ENCODE assay signal across 21 cellular contexts in the genomic region with DNA sequence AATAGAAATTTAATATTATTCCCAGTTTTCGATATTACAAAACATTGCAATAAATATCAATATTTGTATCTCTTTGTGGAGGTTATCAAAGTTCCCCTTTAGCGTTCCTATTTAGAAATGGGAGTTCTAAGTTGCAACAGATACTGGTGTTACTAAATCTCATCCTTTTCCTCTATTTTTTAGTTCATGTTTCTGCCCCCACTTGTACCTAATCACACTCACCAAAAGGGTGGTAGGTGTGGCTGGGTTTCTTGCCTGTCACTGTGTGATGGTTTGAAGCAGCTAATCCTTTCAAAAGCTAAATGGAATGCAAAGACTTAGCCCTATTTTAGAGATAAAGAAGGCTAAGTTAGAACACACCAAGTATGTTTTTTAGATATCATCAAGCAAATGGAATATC.
"Had no signal": no experiment of that assay in that cellular context is flagged by ENCODE, and none has a peak within 500 bp of the region (broad histone marks: within the 10 kb centered on the region; RNA-seq: fewer than 3 reads in every experiment).

No MANE protein-coding gene starts in this region.

- H3K4me1 Mint-ChIP-seq: memory B cell had no signal

- H3K27me3 Mint-ChIP-seq: memory B cell had no signal

- H3K4me3 Mint-ChIP-seq: immature natural killer cell, memory B cell, mesothelial cell of epicardium, natural killer cell had no signal

- H3K36me3 Mint-ChIP-seq: immature natural killer cell, memory B cell, mesothelial cell of epicardium, natural killer cell had no signal

- H3K9me3 ChIP-seq: gastrocnemius medialis, left ventricle myocardium inferior, lower lobe of right lung, prostate gland, stomach, thoracic aorta, transverse colon had no signal

- H3K27ac Mint-ChIP-seq: memory B cell, mesothelial cell of epicardium had no signal

- DNase-seq: cortex of kidney; dorsolateral prefrontal cortex; effector CD8-positive, alpha-beta T cell; gastrocnemius medialis; immature natural killer cell; left cardiac atrium; left ventricle myocardium inferior; lower lobe of right lung; natural killer cell; retina; stimulated activated CD4-positive, alpha-beta T cell treated with anti-CD3 and anti-CD28 coated beads, Interleukin-2, amount 100 ng/mL, for 24 hours; stimulated activated naive CD4-positive, alpha-beta T cell; stomach; substantia nigra; transverse colon had no signal

- H3K27ac ChIP-seq: dorsolateral prefrontal cortex, gastrocnemius medialis, left ventricle myocardium inferior, lower lobe of right lung, parathyroid adenoma, prostate gland, stomach, thoracic aorta, transverse colon had no signal

- H3K4me3 ChIP-seq: dorsolateral prefrontal cortex, gastrocnemius medialis, left ventricle myocardium inferior, lower lobe of right lung, prostate gland, stomach, thoracic aorta, transverse colon had no signal

- H3K36me3 ChIP-seq: gastrocnemius medialis, left ventricle myocardium inferior, lower lobe of right lung, prostate gland, stomach, thoracic aorta, transverse colon had no signal

- H3K4me1 ChIP-seq: gastrocnemius medialis, left ventricle myocardium inferior, lower lobe of right lung, parathyroid adenoma, prostate gland, transverse colon had no signal

- H3K27me3 ChIP-seq: dorsolateral prefrontal cortex, gastrocnemius medialis, stomach, transverse colon had no signal

- ATAC-seq: gastrocnemius medialis, left cardiac atrium, lower lobe of right lung, natural killer cell, sciatic nerve had no signal
